Comparison of ENCODE assay signal across 8 cellular contexts in the genomic region with DNA sequence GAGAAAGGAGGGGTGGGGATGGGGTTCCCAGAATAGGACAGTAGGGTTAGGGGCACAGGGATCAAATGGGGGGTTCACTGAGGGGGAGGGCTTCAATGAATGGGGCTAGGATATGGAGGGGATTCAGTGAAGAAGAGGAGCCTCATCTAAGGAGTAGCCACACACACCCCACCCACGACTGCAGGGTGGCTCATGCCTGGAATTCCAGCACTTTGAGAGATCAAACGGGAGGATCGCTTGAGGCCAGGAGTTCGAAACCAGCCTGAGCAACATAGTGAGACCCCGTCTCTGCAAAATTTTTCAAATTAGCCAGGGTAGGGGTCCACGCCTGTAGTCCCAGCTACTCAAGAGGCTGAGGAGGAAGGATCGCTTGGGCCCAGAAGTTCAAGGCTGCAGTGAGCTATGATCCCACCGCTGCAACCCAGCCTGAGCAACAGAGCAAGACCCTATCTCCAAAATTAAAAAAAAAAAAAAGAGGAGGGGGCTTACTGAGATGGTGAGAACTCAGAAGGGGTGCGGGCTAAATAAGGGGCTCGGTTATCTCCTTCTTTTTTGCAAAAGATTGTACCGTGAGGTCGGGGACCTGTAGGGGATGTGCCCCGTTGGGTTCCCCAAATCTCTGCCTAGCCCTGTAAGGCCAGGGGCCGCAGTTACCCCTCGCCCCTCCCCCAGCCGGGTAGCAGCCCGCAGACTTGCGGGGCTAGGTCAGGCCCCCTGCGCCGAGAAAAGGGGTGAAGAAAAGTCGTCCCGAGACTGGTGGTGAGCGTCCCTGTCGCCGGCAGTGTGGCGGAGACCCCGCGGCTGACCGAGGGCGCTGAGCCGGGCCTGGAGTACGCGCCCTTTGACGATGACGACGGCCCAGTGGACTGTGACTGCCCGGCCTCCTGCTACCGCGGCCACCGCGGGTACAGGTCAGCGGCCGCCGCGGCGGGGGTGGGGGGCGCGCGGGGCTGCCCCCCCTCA. TPM values are rescaled to one million over a fixed set of nuclear protein-coding genes. Genes with fewer than 3 reads are reported as not detected.
DNase-seq lines count a peak whose midpoint lies in the region; ATAC-seq and TF ChIP-seq lines count a peak whose summit lies in the region.

No MANE protein-coding gene starts in this region.

- H3K9me3 ChIP-seq in ES-I3 (ENCODE audit: control insufficient read depth, insufficient read depth, low read length) (no peaks in the 10 kb centered on the region), SK-N-SH (no peaks in the 10 kb centered on the region), iPS-18a (ENCODE audit: control insufficient read depth, low read depth, low read length) (no peaks in the 10 kb centered on the region)

- POLR2A ChIA-PET in SK-N-SH (lab: Yijun Ruan, JAX) = interaction anchor here (1.0 to 1.5 kb wide), 5 partner anchors 9 to 211 kb away, joined by 3 to 5 read pairs (median 3); partner anchors contain the start of genes MDH2 and STYXL1

- WGBS in SK-N-SH (ENCODE audit: low lambda C conversion rate) = 70% methylated on average over 18 of the region's 49 CpGs

- no peak for TF ChIP-seq EP300 in SK-N-SH (IDR thresholded peaks at IDR 0.05; ENCODE audit: borderline replicate concordance in 1 of 2, low read depth in 1 of 2, low read length in 1 of 2)

- H3K4me1 ChIP-seq in ES-I3 (ENCODE audit: insufficient read depth, low read length) = peaks cover 15% of the 10 kb centered on the region; the same call in 1 of the 2 replicates
- peaks cover 0 to 4% of the 10 kb centered on the region in 2 experiments; a peak in 1 of 4 replicates for H3K4me1 ChIP-seq in SK-N-SH (ENCODE audit: control insufficient read depth in 1 of 2, insufficient read depth in 2 of 2, low read depth in 1 of 2, low read length in 1 of 2)
- H3K4me1 ChIP-seq in iPS-18a (ENCODE audit: control insufficient read depth, low read depth, low read length) = peaks cover 14% of the 10 kb centered on the region

- H3K9ac ChIP-seq in ES-I3 (ENCODE audit: low read depth, low read length) (peak overlapping the region; percentile 54), SK-N-SH (peak overlapping the region; percentile 40; the same call in 1 of the 2 replicates), iPS-18a (ENCODE audit: low read length) (peak overlapping the region; percentile 54)

- H3K36me3 ChIP-seq in ES-I3 (ENCODE audit: insufficient read depth, low read length) (no peaks in the 10 kb centered on the region), SK-N-SH (replicated peaks in 1 of 2; ENCODE audit: control insufficient read depth in 1 of 2, insufficient read depth in 2 of 2, low read length in 1 of 2) (no peaks in the 10 kb centered on the region), iPS-18a (ENCODE audit: control insufficient read depth, low read depth, low read length) (no peaks in the 10 kb centered on the region)

- TF ChIP-seq CTCF in SK-N-SH (IDR thresholded peaks at IDR 0.05) = no peak

- no peaks in the 10 kb centered on the region for H3K9me2 ChIP-seq in SK-N-SH

- TF ChIP-seq RAD21 in SK-N-SH (IDR thresholded peaks at IDR 0.05; ENCODE audit: low read length) = no peak

- CTCF ChIA-PET in SK-N-SH (lab: Yijun Ruan, JAX) = interaction anchor here (4.2 to 9.1 kb wide), 3 partner anchors 9 to 83 kb away, joined by 37 to 289 read pairs (median 170); partner anchors contain the start of gene SRRM3

- H4K20me1 ChIP-seq in SK-N-SH (ENCODE audit: insufficient read depth) = no peaks in the 10 kb centered on the region

- H3K27me3 ChIP-seq in SK-N-SH (ENCODE audit: insufficient read depth) (no peaks in the 10 kb centered on the region), iPS-18a (ENCODE audit: control insufficient read depth, insufficient read depth, low read length) (no peaks in the 10 kb centered on the region)

- ATAC-seq in GM21717 (IDR thresholded peaks at IDR 0.05; ENCODE audit: unreplicated experiment) = no peak
- no peak for ATAC-seq in HG02973 (IDR thresholded peaks at IDR 0.05; ENCODE audit: unreplicated experiment)
- ATAC-seq in GM21390 (IDR thresholded peaks at IDR 0.05; ENCODE audit: unreplicated experiment) = no peak
- ATAC-seq in GM18873 (IDR thresholded peaks at IDR 0.05; ENCODE audit: low FRiP score, unreplicated experiment) = no peak

- H3K4me3 ChIP-seq in SK-N-SH (ENCODE audit: low read depth in 2 of 2, low read length in 1 of 2) (peak overlapping the region; percentile 42 to 55), iPS-18a (ENCODE audit: low read length) (peak overlapping the region; percentile 67)

- H2AFZ ChIP-seq in SK-N-SH (ENCODE audit: low read depth) = peak overlapping the region; percentile 83; the same call in 1 of the 2 replicates

- DNase-seq in SK-N-SH (peak; percentile 81), retina (peak; percentile 14)

- no peaks in the 10 kb centered on the region for H3K79me2 ChIP-seq in SK-N-SH (ENCODE audit: insufficient read depth)

- H3K27ac ChIP-seq in SK-N-SH (ENCODE audit: low read depth in 2 of 2, low read length in 1 of 2) = peak overlapping the region in 1 of 2 experiments; percentile 56; a peak in 2 of 4 replicates
- H3K27ac ChIP-seq in iPS-18a (ENCODE audit: low read length) = no peak overlapping the region

- peaks cover 5% of the 10 kb centered on the region for H3F3A ChIP-seq in SK-N-SH (replicated peaks; ENCODE audit: insufficient read depth)

- peak overlapping the region; percentile 73 for H3K4me2 ChIP-seq in SK-N-SH

TF ChIP-seq in SK-N-SH, 30 proteins besides CTCF, POLR2A, EP300 and RAD21:
- TF ChIP-seq, protein P1, sequence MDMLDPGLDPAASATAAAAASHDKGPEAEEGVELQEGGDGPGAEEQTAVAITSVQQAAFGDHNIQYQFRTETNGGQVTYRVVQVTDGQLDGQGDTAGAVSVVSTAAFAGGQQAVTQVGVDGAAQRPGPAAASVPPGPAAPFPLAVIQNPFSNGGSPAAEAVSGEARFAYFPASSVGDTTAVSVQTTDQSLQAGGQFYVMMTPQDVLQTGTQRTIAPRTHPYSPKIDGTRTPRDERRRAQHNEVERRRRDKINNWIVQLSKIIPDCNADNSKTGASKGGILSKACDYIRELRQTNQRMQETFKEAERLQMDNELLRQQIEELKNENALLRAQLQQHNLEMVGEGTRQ (IDR thresholded peaks at IDR 0.05; ENCODE audit: borderline replicate concordance, low read depth, low read length) = no peak
- TF ChIP-seq, protein P2, sequence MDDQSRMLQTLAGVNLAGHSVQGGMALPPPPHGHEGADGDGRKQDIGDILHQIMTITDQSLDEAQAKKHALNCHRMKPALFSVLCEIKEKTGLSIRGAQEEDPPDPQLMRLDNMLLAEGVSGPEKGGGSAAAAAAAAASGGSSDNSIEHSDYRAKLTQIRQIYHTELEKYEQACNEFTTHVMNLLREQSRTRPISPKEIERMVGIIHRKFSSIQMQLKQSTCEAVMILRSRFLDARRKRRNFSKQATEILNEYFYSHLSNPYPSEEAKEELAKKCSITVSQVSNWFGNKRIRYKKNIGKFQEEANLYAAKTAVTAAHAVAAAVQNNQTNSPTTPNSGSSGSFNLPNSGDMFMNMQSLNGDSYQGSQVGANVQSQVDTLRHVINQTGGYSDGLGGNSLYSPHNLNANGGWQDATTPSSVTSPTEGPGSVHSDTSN (IDR thresholded peaks at IDR 0.05) = no peak
- peak; percentile 23; the same call in 1 of the 2 replicates for TF ChIP-seq MXI1 (IDR thresholded peaks at IDR 0.05; ENCODE audit: low read depth, low read length)

RNA-seq across cellular contexts. Expression of gene HSPB1, which starts 43.1 kb away (rescaled TPM):
- 439 and 824 TPM in 2 replicates for polyA plus RNA-seq in SK-N-SH (2012; rRNA removed)
- polyA plus RNA-seq in SK-N-SH (2012; cell fraction: cytosol; rRNA removed) = 324 and 487 TPM in 2 replicates
- 369 and 776 TPM in 2 replicates for polyA plus RNA-seq in SK-N-SH (2012; cell fraction: nucleus; rRNA removed)

RNA-seq across cellular contexts. Expression of gene SRRM3, which starts 57.7 kb away (rescaled TPM):
- polyA plus RNA-seq in SK-N-SH (2012; rRNA removed) = 2.5 and 2.7 TPM in 2 replicates
- polyA plus RNA-seq in SK-N-SH (2012; cell fraction: cytosol; rRNA removed) = 1.4 and 3.7 TPM in 2 replicates
- polyA plus RNA-seq in SK-N-SH (2012; cell fraction: nucleus; rRNA removed) = 4.7 and 9.2 TPM in 2 replicates
